ENCODE assay signal across 15 cellular contexts in the genomic region with DNA sequence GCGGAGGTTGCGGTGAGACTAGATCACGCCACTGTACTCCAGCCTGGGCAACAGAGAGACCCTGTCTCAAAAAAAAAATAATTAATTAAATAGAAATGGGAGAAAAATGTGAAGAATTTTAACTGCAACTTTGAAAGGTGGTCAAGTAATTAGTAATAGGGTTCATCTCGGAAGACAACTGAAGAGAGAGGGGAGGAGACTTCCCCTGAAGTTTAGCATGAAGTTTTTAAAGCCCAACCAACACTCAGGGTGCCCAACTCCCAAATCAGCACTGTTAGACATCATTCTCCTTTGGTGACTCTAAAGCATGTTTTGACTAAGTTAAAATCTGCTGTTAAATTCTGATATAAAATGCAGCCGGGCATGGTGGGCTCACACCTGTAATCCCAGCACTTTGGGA. TPM values are rescaled to one million over a fixed set of nuclear protein-coding genes. Genes with fewer than 3 reads are reported as not detected.
DNase-seq lines count a peak whose midpoint lies in the region; FAIRE-seq and TF ChIP-seq lines count a peak whose summit lies in the region.
"Had no signal": no experiment of that assay in that cellular context is flagged by ENCODE, and none has a peak within 500 bp of the region (broad histone marks: within the 10 kb centered on the region; RNA-seq: fewer than 3 reads in every experiment).

No MANE protein-coding gene starts in this region.

- H3K4me3 ChIP-seq in Karpas-422 (ENCODE audit: low read length): no peak overlapping the region
- H3K4me3 ChIP-seq in H1 (ENCODE audit: extremely low read depth in 1 of 4, insufficient read depth in 2 of 4, low read depth in 3 of 4, low read length in 4 of 4): peak overlapping the region in 1 of 4 experiments; percentile 99; a peak in 1 of 8 replicates
- H3K4me3 ChIP-seq in coronary artery: no peak overlapping the region
- H3K4me3 ChIP-seq in trophoblast cell (ENCODE audit: low read depth, low read length): no peak overlapping the region

- peak overlapping the region; percentile 90 for H3K4me2 ChIP-seq in Karpas-422 (ENCODE audit: low read depth, low read length, poor library complexity, severe bottlenecking)
- H3K4me2 ChIP-seq in H1 (ENCODE audit: insufficient read depth in 1 of 2, low read depth in 2 of 2, low read length in 2 of 2): peak overlapping the region; percentile 23 to 96; a peak in 3 of 4 replicates
- H3K4me2 ChIP-seq in trophoblast cell (ENCODE audit: low read length): no peak overlapping the region

- no peak overlapping the region for H2BK15ac ChIP-seq in H1 (ENCODE audit: low read length)

- H4K91ac ChIP-seq in H1 (replicated peaks; ENCODE audit: insufficient read length, low read length): no peak overlapping the region
- H4K91ac ChIP-seq in trophoblast cell (ENCODE audit: low read depth, low read length): no peak overlapping the region

- H2AFZ ChIP-seq in Karpas-422 (ENCODE audit: low read length): no peak overlapping the region
- no peak overlapping the region for H2AFZ ChIP-seq in H1 (ENCODE audit: low read length)
- H2AFZ ChIP-seq in trophoblast cell (ENCODE audit: insufficient read depth, low read length, poor library complexity): no peak overlapping the region

- H3K23me2 ChIP-seq in H1 (ENCODE audit: low read depth, low read length): peaks cover 11% of the 10 kb centered on the region; the same call in 1 of the 2 replicates

- H4K20me1 ChIP-seq in Karpas-422 (ENCODE audit: insufficient read depth, low read depth, low read length) (peaks cover 6% of the 10 kb centered on the region; the same call in 1 of the 2 replicates), H1 (replicated peaks in 1 of 2; ENCODE audit: control insufficient read depth in 1 of 2, insufficient read depth in 2 of 2, low read length in 2 of 2) (no peaks in the 10 kb centered on the region)

- peaks cover 16% of the 10 kb centered on the region for H3K36me3 ChIP-seq in Karpas-422 (ENCODE audit: insufficient read depth, low read length)
- H3K36me3 ChIP-seq in H1 (ENCODE audit: control insufficient read depth in 2 of 4, insufficient read depth in 4 of 4, low read length in 3 of 4): peaks cover 0 to 24% (median 5%) of the 10 kb centered on the region in 4 experiments; a peak in 3 of 8 replicates
- H3K36me3 ChIP-seq in trophoblast cell (ENCODE audit: control insufficient read depth in 1 of 2, insufficient read depth in 2 of 2, low read length in 2 of 2): peaks cover 11 to 13% of the 10 kb centered on the region in 2 experiments

- H4K12ac ChIP-seq in trophoblast cell (ENCODE audit: low read depth, low read length): no peak overlapping the region

- WGBS in H1 (ENCODE audit: extremely low coverage in 1 of 2, insufficient coverage in 1 of 2, insufficient read length in 1 of 2, insufficient replicate concordance in 2 of 2, low coverage in 1 of 2, low lambda C conversion rate in 2 of 2, missing lambda C conversion rate in 1 of 2), 2 experiments: 87% methylated on average over 5 of the region's 5 CpGs; no CpG with 5 or more reads in 1 of the 2 experiments
- no CpG with 5 or more reads among the region's 5 CpGs for WGBS in trophoblast cell (ENCODE audit: extremely low coverage, insufficient coverage, insufficient read length)

- H2BK20ac ChIP-seq in H1 (ENCODE audit: low read length): no peak overlapping the region

- POLR2A ChIA-PET in H1 (lab: Charles Lee; ENCODE audit: partially characterized antibody): interaction anchor here (1.6 to 11.0 kb wide), 5 partner anchors 10 to 194 kb away, joined by 3 to 65 read pairs (median 24); no protein-coding TSS in a partner anchor

- TF ChIP-seq POLR2A in H1 (IDR thresholded peaks at IDR 0.05; ENCODE audit: control extremely low read depth in 1 of 2, low read depth in 2 of 2, low read length in 2 of 2): no peak

- H3K14ac ChIP-seq in H1 (ENCODE audit: insufficient read length): no peak overlapping the region
- H3K14ac ChIP-seq in trophoblast cell (ENCODE audit: low read length): no peak overlapping the region

- peaks cover 35% of the 10 kb centered on the region for H3K79me2 ChIP-seq in Karpas-422 (ENCODE audit: low read length)
- peaks cover 31 to 34% of the 10 kb centered on the region in 2 experiments for H3K79me2 ChIP-seq in H1 (ENCODE audit: control insufficient read depth in 1 of 2, insufficient read depth in 2 of 2, low read length in 2 of 2)
- peaks cover 27% of the 10 kb centered on the region for H3K79me2 ChIP-seq in trophoblast cell (ENCODE audit: control insufficient read depth, insufficient read depth, low read length, poor library complexity)

- no peaks in the 10 kb centered on the region for H3K9me3 Mint-ChIP-seq in activated T-cell treated with anti-CD3 and anti-CD28 coated beads, Interleukin-2, amount 50 U/mL, for 24 hours
- H3K9me3 Mint-ChIP-seq in neural crest cell: no peaks in the 10 kb centered on the region
- H3K9me3 Mint-ChIP-seq: natural killer cell treated with Interleukin-12 subunit alpha and Interleukin-12 subunit beta and Interleukin-15 and Interleukin-18, amount 100 ng/mL, for 72 hours; stimulated activated memory B cell treated with anti-CD40 and anti-IgM and Interleukin-4, amounts not matched to agents 10 μg/mL and 1 μg/mL and 100 μg/mL, for 72 hours had no signal

- H3K18ac ChIP-seq in H1 (ENCODE audit: extremely low read depth, low read length) (no peak overlapping the region), trophoblast cell (ENCODE audit: low read length) (no peak overlapping the region)

- H3K4me3 Mint-ChIP-seq in activated T-cell treated with anti-CD3 and anti-CD28 coated beads, Interleukin-2, amount 50 U/mL, for 24 hours: peak overlapping the region; percentile 97
- H3K4me3 Mint-ChIP-seq in neural crest cell: peak overlapping the region; percentile 97

- H4K8ac ChIP-seq in H1 (ENCODE audit: extremely low read depth, insufficient read depth, low read length): no peak overlapping the region
- no peak overlapping the region for H4K8ac ChIP-seq in trophoblast cell (ENCODE audit: low read depth, low read length)

- H3K4ac ChIP-seq in H1 (replicated peaks; ENCODE audit: insufficient read length, low read depth, low read length) (no peak overlapping the region), trophoblast cell (ENCODE audit: low read depth, low read length) (no peak overlapping the region)

- H2AK5ac ChIP-seq in H1 (ENCODE audit: low read depth, low read length): peak overlapping the region; percentile 40; the same call in 1 of the 2 replicates
- H2AK5ac ChIP-seq in trophoblast cell (ENCODE audit: low read length): no peak overlapping the region

- no peaks in the 10 kb centered on the region for H3K9me2 ChIP-seq in Karpas-422 (replicated peaks; ENCODE audit: insufficient read depth, low read length)

- H3K27me3 ChIP-seq in Karpas-422 (ENCODE audit: low read length): no peaks in the 10 kb centered on the region
- no peaks in the 10 kb centered on the region for H3K27me3 ChIP-seq in H1 (replicated peaks in 1 of 4; ENCODE audit: control insufficient read depth in 3 of 4, extremely low read depth in 1 of 4, insufficient read depth in 3 of 4, low read length in 3 of 4)
- no peaks in the 10 kb centered on the region for H3K27me3 ChIP-seq in trophoblast cell (ENCODE audit: insufficient read depth, low read length)

- no peak for FAIRE-seq in H1 (lab: Jason Lieb, UNC)
- FAIRE-seq: RCC 7860 had no signal

- CTCF ChIA-PET in H1 (lab: Charles Lee; ENCODE audit: partially characterized antibody): interaction anchor here (0.7 to 16.3 kb wide), 11 partner anchors 9 to 146 kb away, joined by 3 to 174 read pairs (median 5); no protein-coding TSS in a partner anchor

- H3K9me3 ChIP-seq in Karpas-422 (ENCODE audit: low read length): no peaks in the 10 kb centered on the region
- H3K9me3 ChIP-seq in H1 (ENCODE audit: insufficient read depth in 2 of 2, low read depth in 1 of 2, low read length in 1 of 2): no peaks in the 10 kb centered on the region
- no peaks in the 10 kb centered on the region for H3K9me3 ChIP-seq in trophoblast cell (ENCODE audit: insufficient read depth, low read depth, low read length)

- H3K27ac Mint-ChIP-seq in activated T-cell treated with anti-CD3 and anti-CD28 coated beads, Interleukin-2, amount 50 U/mL, for 24 hours: no peak overlapping the region
- H3K27ac Mint-ChIP-seq in neural crest cell (ENCODE audit: unreplicated experiment): no peak overlapping the region

- H3K23ac ChIP-seq in H1 (ENCODE audit: insufficient read length): no peak overlapping the region
- no peak overlapping the region for H3K23ac ChIP-seq in trophoblast cell (ENCODE audit: low read length)

- peaks cover 18% of the 10 kb centered on the region for H3K4me1 Mint-ChIP-seq in activated T-cell treated with anti-CD3 and anti-CD28 coated beads, Interleukin-2, amount 50 U/mL, for 24 hours (ENCODE audit: low read depth)
- H3K4me1 Mint-ChIP-seq in neural crest cell: peaks cover 16% of the 10 kb centered on the region

- no peak overlapping the region for H2BK5ac ChIP-seq in H1 (ENCODE audit: low read depth, low read length)
- no peak overlapping the region for H2BK5ac ChIP-seq in trophoblast cell (ENCODE audit: low read depth, low read length, poor library complexity)

- TF ChIP-seq EP300 in H1 (IDR thresholded peaks at IDR 0.05; ENCODE audit: borderline replicate concordance in 1 of 2, low read depth in 2 of 2, low read length in 2 of 2): no peak

- no peak for TF ChIP-seq CTCF in H1 (IDR thresholded peaks at IDR 0.05; ENCODE audit: control extremely low read depth in 1 of 3, insufficient read depth in 1 of 3, low read depth in 1 of 3, low read length in 3 of 3)
- TF ChIP-seq CTCF in neural crest cell (conservative IDR thresholded peaks at IDR 0.05): no peak
- no peak for TF ChIP-seq CTCF in coronary artery (IDR thresholded peaks at IDR 0.05)

- H3K9ac ChIP-seq in Karpas-422 (ENCODE audit: low read length): no peak overlapping the region
- peak overlapping the region in 1 of 4 experiments; percentile 19; a peak in 1 of 7 replicates for H3K9ac ChIP-seq in H1 (replicated peaks in 1 of 4; ENCODE audit: extremely low read depth in 1 of 4, low read depth in 3 of 4, low read length in 3 of 4)
- H3K9ac ChIP-seq in trophoblast cell (ENCODE audit: low read length): no peak overlapping the region

- H3K36me3 Mint-ChIP-seq in activated T-cell treated with anti-CD3 and anti-CD28 coated beads, Interleukin-2, amount 50 U/mL, for 24 hours (ENCODE audit: low read depth): peaks cover 41% of the 10 kb centered on the region
- peaks cover 8% of the 10 kb centered on the region for H3K36me3 Mint-ChIP-seq in neural crest cell (ENCODE audit: low read depth)

- H3K79me1 ChIP-seq in H1 (ENCODE audit: low read depth, low read length): no peaks in the 10 kb centered on the region
- H3K79me1 ChIP-seq in trophoblast cell (ENCODE audit: low read length): peaks cover 21% of the 10 kb centered on the region

- no peak overlapping the region for H4K5ac ChIP-seq in H1 (ENCODE audit: insufficient read length, low read depth, low read length)

- H2BK120ac ChIP-seq in H1 (replicated peaks; ENCODE audit: low read depth, low read length): no peak overlapping the region
- H2BK120ac ChIP-seq in trophoblast cell (ENCODE audit: insufficient read depth, low read length, poor library complexity): no peak overlapping the region

- H3K56ac ChIP-seq in H1 (replicated peaks; ENCODE audit: insufficient read length, low read depth, low read length): no peak overlapping the region

- no peak for TF ChIP-seq RAD21 in H1 (IDR thresholded peaks at IDR 0.05 in 1 of 2, conservative IDR thresholded peaks at IDR 0.05 in 1 of 2; ENCODE audit: low read depth in 2 of 2, low read length in 2 of 2)

- no peaks in the 10 kb centered on the region for H3K27me3 Mint-ChIP-seq in activated T-cell treated with anti-CD3 and anti-CD28 coated beads, Interleukin-2, amount 50 U/mL, for 24 hours
- no peaks in the 10 kb centered on the region for H3K27me3 Mint-ChIP-seq in neural crest cell (ENCODE audit: low read depth)
- H3K27me3 Mint-ChIP-seq: natural killer cell treated with Interleukin-12 subunit alpha and Interleukin-12 subunit beta and Interleukin-15 and Interleukin-18, amount 100 ng/mL, for 72 hours; stimulated activated memory B cell treated with anti-CD40 and anti-IgM and Interleukin-4, amounts not matched to agents 10 μg/mL and 1 μg/mL and 100 μg/mL, for 72 hours had no signal

- H2BK12ac ChIP-seq in H1 (ENCODE audit: low read depth, low read length) (no peak overlapping the region), trophoblast cell (ENCODE audit: low read length) (no peak overlapping the region)

- no peak for DNase-seq in activated T-cell treated with anti-CD3 and anti-CD28 coated beads, Interleukin-2, amount 50 U/mL, for 24 hours
- DNase-seq in activated T-cell treated with anti-CD3 and anti-CD28 coated beads for 4 hours (no peak), Karpas-422 (no peak), H1 (ENCODE audit: low read depth in 1 of 2, low spot score in 2 of 2) (peak in 1 of 2 experiments; percentile 39), neural crest cell (ENCODE audit: low read depth, low spot score) (no peak), coronary artery (ENCODE audit: low spot score) (no peak), trophoblast cell (no peak), NCI-H2227 treated with DMSO at 0.1 percent for 48 hours (lab: John Stamatoyannopoulos, UW) (no peak)
- DNase-seq: activated CD4-positive, CD25-positive, alpha-beta regulatory T cell; GM23248; NCI-H1694; NCI-H526 had no signal

- H3K27ac ChIP-seq in Karpas-422 (ENCODE audit: low read length) (no peak overlapping the region), H1 (ENCODE audit: low read depth, low read length) (no peak overlapping the region), coronary artery (no peak overlapping the region), trophoblast cell (ENCODE audit: low read depth, low read length) (no peak overlapping the region)

- H3K4me1 ChIP-seq in Karpas-422 (ENCODE audit: low read length) (peaks cover 21% of the 10 kb centered on the region), H1 (replicated peaks in 1 of 4; ENCODE audit: control insufficient read depth in 3 of 4, insufficient read depth in 4 of 4, low read length in 3 of 4) (no peaks in the 10 kb centered on the region; a peak in 2 of 7 replicates), trophoblast cell (ENCODE audit: control insufficient read depth in 1 of 2, insufficient read depth in 2 of 2, low read length in 2 of 2) (peaks cover 4 to 7% of the 10 kb centered on the region in 2 experiments)

RNA-seq across cellular contexts. Expression of gene CSNK1A1, which starts 1.5 kb away (rescaled TPM):
- 193 and 274 TPM in 2 replicates for total RNA-seq in Karpas-422 (2014; rRNA removed; shearing (Covaris generic); ENCODE audit: low replicate concordance)
- total RNA-seq in H1 (2021; fragmentation: NEBNext Ultra II Directional; extraction: Animal tissue kit (Norgen Biotek cat#: 25700)): 244 and 254 TPM in 2 replicates
- polyA plus RNA-seq in H1 (2011; rRNA removed): 61.2 and 78.8 TPM in 2 replicates
- polyA plus RNA-seq in H1 (2011; cell fraction: cytosol; rRNA removed): 94.1 TPM
- 112 TPM for polyA plus RNA-seq in H1 (2011; cell fraction: nucleus; rRNA removed)
- 136 to 163 TPM (median 150 TPM) in 4 replicates for polyA plus RNA-seq in H1 (2012, experiment 1 of 2)
- polyA plus RNA-seq in H1 (2012, experiment 2 of 2): 20.7 TPM
- polyA plus RNA-seq in H1 (2013, experiment 1 of 2): 149 TPM
- polyA plus RNA-seq in H1 (2013, experiment 2 of 2): 140 TPM
- 189 and 216 TPM in 2 replicates for polyA minus RNA-seq in H1 (2011; rRNA and poly(A)+ RNA removed)
- polyA minus RNA-seq in H1 (2011; cell fraction: cytosol; rRNA and poly(A)+ RNA removed): 123 TPM
- polyA minus RNA-seq in H1 (2011; cell fraction: nucleus; rRNA and poly(A)+ RNA removed): 181 TPM
- 218 and 219 TPM in 2 replicates for total RNA-seq in neural crest cell
- polyA plus RNA-seq in trophoblast cell (2013): 307 TPM in 2 replicates

RNA-seq across cellular contexts. Expression of gene ARHGEF37, which starts 28.5 kb away (rescaled TPM):
- total RNA-seq in Karpas-422 (2014; rRNA removed; shearing (Covaris generic); ENCODE audit: low replicate concordance): 17.0 and 30.0 TPM in 2 replicates
- 0.48 and 1.8 TPM in 2 replicates for total RNA-seq in H1 (2021; fragmentation: NEBNext Ultra II Directional; extraction: Animal tissue kit (Norgen Biotek cat#: 25700))
- 0.16 and 0.21 TPM in 2 replicates for polyA plus RNA-seq in H1 (2011; rRNA removed)
- 0.27 TPM for polyA plus RNA-seq in H1 (2011; cell fraction: cytosol; rRNA removed)
- 0.43 TPM for polyA plus RNA-seq in H1 (2011; cell fraction: nucleus; rRNA removed)
- 0.17 to 0.35 TPM (median 0.32 TPM) in 4 replicates for polyA plus RNA-seq in H1 (2012, experiment 1 of 2)
- polyA plus RNA-seq in H1 (2012, experiment 2 of 2): 0.13 TPM
- 0.20 TPM for polyA plus RNA-seq in H1 (2013, experiment 1 of 2)
- polyA plus RNA-seq in H1 (2013, experiment 2 of 2): 0.15 TPM
- 0.35 and 2.3 TPM in 2 replicates for polyA minus RNA-seq in H1 (2011; rRNA and poly(A)+ RNA removed)
- not detected for polyA minus RNA-seq in H1 (2011; cell fraction: cytosol; rRNA and poly(A)+ RNA removed)
- not detected for polyA minus RNA-seq in H1 (2011; cell fraction: nucleus; rRNA and poly(A)+ RNA removed)
- 1.9 and 2.3 TPM in 2 replicates for total RNA-seq in neural crest cell
- polyA plus RNA-seq in trophoblast cell (2013): 0.89 and 0.93 TPM in 2 replicates
